8 cellular contexts compared by ENCODE assay signal in the genomic region with DNA sequence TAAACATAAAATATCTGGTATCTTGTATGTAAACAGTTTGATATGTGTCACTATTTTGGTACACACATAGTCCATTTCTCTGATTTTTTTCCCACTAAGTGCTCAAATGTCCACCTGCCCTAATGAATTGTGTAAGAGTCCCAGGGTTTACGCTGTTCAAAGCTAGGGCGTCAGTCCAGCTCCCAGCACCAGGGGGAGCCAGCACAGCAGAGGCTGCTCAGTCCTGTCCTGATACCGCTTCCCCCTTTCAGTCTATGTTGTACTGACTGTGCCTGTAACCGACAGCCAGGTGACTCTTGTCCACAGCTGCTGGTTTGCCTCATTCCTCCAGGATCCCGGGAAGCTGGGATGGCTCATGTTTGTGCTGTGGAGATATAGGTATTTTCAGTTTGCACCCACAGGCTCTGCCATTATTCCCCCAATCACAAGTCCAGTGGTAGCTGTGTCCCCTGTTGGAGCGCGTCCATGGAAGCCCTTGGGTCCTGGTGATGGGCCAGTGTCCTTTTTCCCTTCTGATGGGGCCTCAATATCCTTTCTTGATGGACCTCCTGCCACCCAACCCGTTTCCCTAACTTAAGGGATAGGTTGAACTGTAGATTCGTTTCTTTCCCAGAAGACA.
DNase-seq lines count a peak whose midpoint lies in the region; ATAC-seq and TF ChIP-seq lines count a peak whose summit lies in the region.

No MANE protein-coding gene starts in this region.

- H3K36me3 ChIP-seq in parathyroid adenoma (ENCODE audit: control insufficient read depth, insufficient read depth, low read length): no peaks in the 10 kb centered on the region

- ATAC-seq in GM19324 (IDR thresholded peaks at IDR 0.05; ENCODE audit: low FRiP score, unreplicated experiment): peak; percentile 100
- peak; percentile 99 for ATAC-seq in HG03175 (IDR thresholded peaks at IDR 0.05; ENCODE audit: unreplicated experiment)
- ATAC-seq in foreskin keratinocyte: peak; percentile 96

- H3K27me3 ChIP-seq in foreskin keratinocyte (no peaks in the 10 kb centered on the region), parathyroid adenoma (ENCODE audit: control insufficient read depth, insufficient read depth, low read length) (no peaks in the 10 kb centered on the region)

- no peak overlapping the region for H3K4me2 ChIP-seq in parathyroid adenoma (ENCODE audit: low read length)

- DNase-seq in CD1c-positive myeloid dendritic cell (ENCODE audit: extremely low spot score) (peak; percentile 66), NCI-H82 (lab: John Stamatoyannopoulos, UW) (peak; percentile 76), foreskin keratinocyte (no peak), NCI-H510A treated with DMSO at 0.1 percent for 48 hours (lab: John Stamatoyannopoulos, UW) (no peak)
- DNase-seq in activated CD8-positive, alpha-beta memory T cell treated with anti-CD3 and anti-CD28 coated beads for 24 hours: peak; percentile 55

- no peak overlapping the region for H2AFZ ChIP-seq in parathyroid adenoma

- H3K79me2 ChIP-seq in parathyroid adenoma: no peaks in the 10 kb centered on the region

- no peak overlapping the region for H3K4me3 ChIP-seq in parathyroid adenoma (ENCODE audit: low read depth, low read length)

- TF ChIP-seq CTCF in foreskin keratinocyte (conservative IDR thresholded peaks at IDR 0.05) (peak; percentile 61), parathyroid adenoma (IDR thresholded peaks at IDR 0.05) (peak; percentile 72)

- H3K4me1 ChIP-seq in foreskin keratinocyte (no peaks in the 10 kb centered on the region), parathyroid adenoma (no peaks in the 10 kb centered on the region)

- H3K27ac ChIP-seq in foreskin keratinocyte: no peak overlapping the region
- H3K27ac ChIP-seq in parathyroid adenoma: no peak overlapping the region

- H3K9ac ChIP-seq in parathyroid adenoma: no peak overlapping the region

- H3K9me3 ChIP-seq in parathyroid adenoma (ENCODE audit: control insufficient read depth, low read length): no peaks in the 10 kb centered on the region

Comparison
In these comparisons a context has a peak if more than half of its experiments do, and no peak if none do; other contexts are left out.
1. DNase-seq: peak in CD1c-positive myeloid dendritic cell (single experiment), NCI-H82 (single experiment) and activated CD8-positive, alpha-beta memory T cell treated with anti-CD3 and anti-CD28 coated beads for 24 hours (single experiment); none in foreskin keratinocyte (0 of 2) and NCI-H510A treated with DMSO at 0.1 percent for 48 hours (single experiment).
2. Peak in every context shown above with its lines, with median percentiles within 50 percentile points of each other: ATAC-seq.